Comparison of ENCODE assay signal across 8 cellular contexts in genomic region chr18:68721681-68722583, GRCh38. TPM values are rescaled to one million over a fixed set of nuclear protein-coding genes. Genes with fewer than 3 reads are reported as not detected.
DNase-seq lines count a peak whose midpoint lies in the region; ATAC-seq and TF ChIP-seq lines count a peak whose summit lies in the region.

No MANE protein-coding gene starts in this region.

- H3K4me2 ChIP-seq in KMS-11 = peak overlapping the region; percentile 81

- no peak overlapping the region for H3K4me3 ChIP-seq in KMS-11 (IDR thresholded peaks at IDR 0.05; ENCODE audit: insufficient read depth, low read depth, low read length)
- peak overlapping the region; percentile 0 to 41 (median 27) for H3K4me3 ChIP-seq in esophagus muscularis mucosa

- peak; percentile 75 for ATAC-seq in GM21526 (IDR thresholded peaks at IDR 0.05; ENCODE audit: low FRiP score, unreplicated experiment)
- ATAC-seq in stimulated activated naive B cell treated with anti-CD40 and anti-IgM and Interleukin-4, amounts not matched to agents 10 μg/mL and 1 μg/mL and 100 μg/mL, for 72 hours (replicated peaks) = peak; percentile 56 to 66

- POLR2A ChIA-PET in GM10248 (lab: Yijun Ruan, JAX) = no interaction called here

- peak overlapping the region; percentile 51 for H3K27ac Mint-ChIP-seq in stimulated activated naive B cell treated with anti-CD40 and anti-IgM and Interleukin-4, amounts not matched to agents 10 μg/mL and 1 μg/mL and 100 μg/mL, for 72 hours

- peak overlapping the region; percentile 76 to 79 for H3K4me3 Mint-ChIP-seq in stimulated activated naive B cell treated with anti-CD40 and anti-IgM and Interleukin-4, amounts not matched to agents 10 μg/mL and 1 μg/mL and 100 μg/mL, for 72 hours

- intact Hi-C loops in esophagus muscularis mucosa (cut with DNase I) = no loop called here

- 70% methylated on average over 8 of the region's 8 CpGs for WGBS in esophagus muscularis mucosa

- H3K9ac ChIP-seq in KMS-11 = peak overlapping the region; percentile 2; the same call in 1 of the 2 replicates

- H4K20me1 ChIP-seq in KMS-11 (ENCODE audit: insufficient read depth) = no peaks in the 10 kb centered on the region

- no peak for TF ChIP-seq EP300 in esophagus muscularis mucosa (IDR thresholded peaks at IDR 0.05)

- H3K9me3 ChIP-seq in esophagus muscularis mucosa = no peaks in the 10 kb centered on the region

- no peaks in the 10 kb centered on the region for H3K27me3 Mint-ChIP-seq in stimulated activated naive B cell treated with anti-CD40 and anti-IgM and Interleukin-4, amounts not matched to agents 10 μg/mL and 1 μg/mL and 100 μg/mL, for 72 hours

- peaks cover 4 to 19% of the 10 kb centered on the region in 2 donors for H3K36me3 Mint-ChIP-seq in stimulated activated naive B cell treated with anti-CD40 and anti-IgM and Interleukin-4, amounts not matched to agents 10 μg/mL and 1 μg/mL and 100 μg/mL, for 72 hours

- peaks cover 7 to 8% of the 10 kb centered on the region in 2 donors for H3K9me3 Mint-ChIP-seq in stimulated activated naive B cell treated with anti-CD40 and anti-IgM and Interleukin-4, amounts not matched to agents 10 μg/mL and 1 μg/mL and 100 μg/mL, for 72 hours

- TF ChIP-seq CTCF in GM10248 (IDR thresholded peaks at IDR 0.05; ENCODE audit: control extremely low read depth, extremely low read depth, low read depth, missing control alignments) = no peak
- TF ChIP-seq CTCF in KMS-11 (conservative IDR thresholded peaks at IDR 0.05; ENCODE audit: low read depth, low read length) = no peak
- no peak for TF ChIP-seq CTCF in esophagus muscularis mucosa (IDR thresholded peaks at IDR 0.05)

- H3K4me1 Mint-ChIP-seq in stimulated activated naive B cell treated with anti-CD40 and anti-IgM and Interleukin-4, amounts not matched to agents 10 μg/mL and 1 μg/mL and 100 μg/mL, for 72 hours = peaks cover 15 to 26% of the 10 kb centered on the region in 2 donors

- no peaks in the 10 kb centered on the region for H3K36me3 ChIP-seq in KMS-11 (ENCODE audit: insufficient read depth)
- peaks cover 0 to 4% (median 0%) of the 10 kb centered on the region in 4 donors for H3K36me3 ChIP-seq in esophagus muscularis mucosa

- H3K27me3 ChIP-seq in KMS-11 (ENCODE audit: insufficient read depth, low read depth) (no peaks in the 10 kb centered on the region), esophagus muscularis mucosa (no peaks in the 10 kb centered on the region)

- CTCF ChIA-PET in GM10248 (lab: Yijun Ruan, JAX) = interaction anchor here (0.9 kb wide), 2 partner anchors 10 to 13 kb away, joined by 3 to 4 read pairs; no protein-coding TSS in a partner anchor

- peak; percentile 34 for DNase-seq in GM10248 (ENCODE audit: extremely low spot score)
- no peak for DNase-seq in esophagus muscularis mucosa (ENCODE audit: extremely low spot score)
- no peak for DNase-seq in stimulated activated naive B cell treated with anti-CD40 and anti-IgM and Interleukin-4, amounts not matched to agents 10 μg/mL and 1 μg/mL and 100 μg/mL, for 72 hours
- no peak for DNase-seq in NCI-H1436 treated with DMSO at 0.1 percent for 48 hours (lab: John Stamatoyannopoulos, UW)
- DNase-seq in NCI-H82 treated with DMSO at 0.1 percent for 48 hours (lab: John Stamatoyannopoulos, UW; ENCODE audit: unreplicated experiment) = no peak
- no peak for DNase-seq in NCI-H187 treated with DMSO at 0.1 percent for 48 hours (lab: John Stamatoyannopoulos, UW)

- H3K79me2 ChIP-seq in KMS-11 (ENCODE audit: insufficient read depth, low read depth) = no peaks in the 10 kb centered on the region

- H3K4me1 ChIP-seq in KMS-11 (ENCODE audit: low read depth, poor library complexity, severe bottlenecking) (peaks cover 19% of the 10 kb centered on the region), esophagus muscularis mucosa (no peaks in the 10 kb centered on the region)

- no peak for TF ChIP-seq POLR2A in esophagus muscularis mucosa (IDR thresholded peaks at IDR 0.05; ENCODE audit: low read depth)

- peak overlapping the region; percentile 28; the same call in 1 of the 2 replicates for H2AFZ ChIP-seq in KMS-11 (ENCODE audit: low read depth)

- H3K27ac ChIP-seq in KMS-11 (peak overlapping the region; percentile 31; the same call in 1 of the 2 replicates), esophagus muscularis mucosa (replicated peaks in 1 of 4) (peak overlapping the region; percentile 41 to 56 (median 50))

RNA-seq across cellular contexts. Expression of gene TMX3, which starts 7.0 kb away (rescaled TPM):
- total RNA-seq in esophagus muscularis mucosa = 10 to 100 TPM; 29.0 to 39.5 (median 31.3) TPM
